ENCODE assay signal across 8 cellular contexts in the genomic region with DNA sequence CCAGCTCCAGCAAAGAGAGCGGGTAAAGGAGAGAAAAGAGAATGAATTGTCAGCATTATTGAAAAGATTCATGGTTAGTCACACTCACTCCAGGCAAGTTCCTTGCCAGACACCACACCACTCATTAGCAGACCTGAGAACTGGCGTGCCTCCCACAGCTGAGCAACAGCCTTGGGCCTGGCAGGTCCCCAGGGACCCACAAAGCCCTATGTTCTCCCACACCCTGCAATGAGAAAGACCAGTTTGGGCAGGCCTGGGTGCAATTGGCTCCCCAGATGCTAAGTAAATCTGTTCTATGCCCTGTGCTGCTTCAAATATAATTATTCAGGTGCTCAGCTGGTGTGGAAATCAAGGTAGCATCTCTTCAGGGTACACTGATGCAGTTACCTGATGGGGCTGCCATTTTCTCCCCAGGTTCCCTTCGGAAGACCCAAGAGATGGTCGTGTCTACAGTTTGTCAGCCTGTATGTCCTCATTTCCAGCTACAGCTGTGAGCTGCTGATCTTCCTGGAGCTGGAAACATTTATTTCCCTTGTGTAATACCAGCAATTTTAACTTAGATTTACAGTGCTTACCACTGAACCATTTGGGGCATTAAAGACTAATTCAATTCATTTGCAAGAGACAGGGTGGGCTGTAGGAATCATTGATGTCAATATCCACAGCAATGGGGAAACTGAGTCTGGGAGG.
DNase-seq lines count a peak whose midpoint lies in the region; ATAC-seq and TF ChIP-seq lines count a peak whose summit lies in the region.

No MANE protein-coding gene starts in this region.

- no peak for TF ChIP-seq CTCF in RWPE1 (conservative IDR thresholded peaks at IDR 0.05; ENCODE audit: low read depth)

- H3K4me1 Mint-ChIP-seq in stimulated activated naive CD8-positive, alpha-beta T cell treated with anti-CD3 and anti-CD28 coated beads, Interleukin-15, Interleukin-2, amounts not matched to agents 100 ng/mL and 50 ng/mL, for 24 hours (ENCODE audit: low read depth), result peaks cover 45% of the 10 kb centered on the region

- intact Hi-C loops in left cardiac atrium (cut with DNase I), result no loop called here

- no peaks in the 10 kb centered on the region for H3K9me3 ChIP-seq in effector memory CD4-positive, alpha-beta T cell (ENCODE audit: control insufficient read depth, low read length)

- H3K9me3 Mint-ChIP-seq in stimulated activated naive CD8-positive, alpha-beta T cell treated with anti-CD3 and anti-CD28 coated beads, Interleukin-15, Interleukin-2, amounts not matched to agents 100 ng/mL and 50 ng/mL, for 24 hours, result peaks cover 4% of the 10 kb centered on the region

- H3K27ac ChIP-seq in ACC112 (ENCODE audit: low read depth, low read length) (peak overlapping the region; percentile 95), RWPE1 (peak overlapping the region; percentile 86)
- no peak overlapping the region for H3K27ac ChIP-seq in effector memory CD4-positive, alpha-beta T cell (ENCODE audit: insufficient read depth, low read length, poor library complexity, severe bottlenecking)

- no peaks in the 10 kb centered on the region for H3K27me3 ChIP-seq in ACC112 (ENCODE audit: insufficient read depth, low read length)
- H3K27me3 ChIP-seq in effector memory CD4-positive, alpha-beta T cell (replicated peaks; ENCODE audit: control insufficient read depth, insufficient read depth, low read length, poor library complexity, severe bottlenecking), result no peaks in the 10 kb centered on the region

- H3K4me3 ChIP-seq in ACC112 (ENCODE audit: low read depth, low read length), result peak overlapping the region; percentile 54; the same call in 1 of the 2 replicates
- H3K4me3 ChIP-seq in effector memory CD4-positive, alpha-beta T cell (ENCODE audit: insufficient read depth, low read depth, low read length, poor library complexity, severe bottlenecking), result no peak overlapping the region

- no peaks in the 10 kb centered on the region for H3K36me3 ChIP-seq in ACC112 (ENCODE audit: insufficient read depth, low read length)
- no peaks in the 10 kb centered on the region for H3K36me3 ChIP-seq in effector memory CD4-positive, alpha-beta T cell (ENCODE audit: control insufficient read depth, insufficient read depth, low read length)

- peaks cover 66% of the 10 kb centered on the region for H3K4me1 ChIP-seq in ACC112 (ENCODE audit: control insufficient read depth, insufficient read depth, low read length, unreplicated experiment)
- no peaks in the 10 kb centered on the region for H3K4me1 ChIP-seq in effector memory CD4-positive, alpha-beta T cell (ENCODE audit: control insufficient read depth, insufficient read depth, low read length, poor library complexity, severe bottlenecking)

- CTCF ChIA-PET in RWPE1 (lab: Yijun Ruan, JAX), result interaction anchor here (0.7 kb wide), 1 partner anchor 16 kb away, joined by 3 read pairs; no protein-coding TSS in a partner anchor

- H3K79me2 ChIP-seq in ACC112 (ENCODE audit: control insufficient read depth, insufficient read depth, low read length, unreplicated experiment), result no peaks in the 10 kb centered on the region

- POLR2A ChIA-PET in RWPE1 (lab: Yijun Ruan, JAX; ENCODE audit: low non-redundant PET), result no interaction called here

- peak; percentile 85 for ATAC-seq in GM18858 (IDR thresholded peaks at IDR 0.05; ENCODE audit: unreplicated experiment)
- ATAC-seq in HG03064 (IDR thresholded peaks at IDR 0.05; ENCODE audit: low read depth, unreplicated experiment), result peak; percentile 70
- ATAC-seq in left cardiac atrium, result peak in 1 of 2 donors; percentile 87
- ATAC-seq in GM19455 (IDR thresholded peaks at IDR 0.05; ENCODE audit: unreplicated experiment), result no peak

- no peak overlapping the region for H3K4me3 Mint-ChIP-seq in stimulated activated naive CD8-positive, alpha-beta T cell treated with anti-CD3 and anti-CD28 coated beads, Interleukin-15, Interleukin-2, amounts not matched to agents 100 ng/mL and 50 ng/mL, for 24 hours

- DNase-seq in RWPE1 (ENCODE audit: low spot score) (peak; percentile 89), left cardiac atrium (peak; percentile 52)
- no peak for DNase-seq in effector memory CD4-positive, alpha-beta T cell

- no peak overlapping the region for H2AFZ ChIP-seq in ACC112 (ENCODE audit: low read length, unreplicated experiment)

- no peaks in the 10 kb centered on the region for H3K27me3 Mint-ChIP-seq in stimulated activated naive CD8-positive, alpha-beta T cell treated with anti-CD3 and anti-CD28 coated beads, Interleukin-15, Interleukin-2, amounts not matched to agents 100 ng/mL and 50 ng/mL, for 24 hours

- no peaks in the 10 kb centered on the region for H3K36me3 Mint-ChIP-seq in stimulated activated naive CD8-positive, alpha-beta T cell treated with anti-CD3 and anti-CD28 coated beads, Interleukin-15, Interleukin-2, amounts not matched to agents 100 ng/mL and 50 ng/mL, for 24 hours (ENCODE audit: low read depth)

- peak overlapping the region; percentile 67 for H3K27ac Mint-ChIP-seq in stimulated activated naive CD8-positive, alpha-beta T cell treated with anti-CD3 and anti-CD28 coated beads, Interleukin-15, Interleukin-2, amounts not matched to agents 100 ng/mL and 50 ng/mL, for 24 hours

Comparison
In these comparisons a context has a peak if more than half of its experiments do, and no peak if none do; other contexts are left out.
1. DNase-seq: peak in RWPE1 (single experiment) and left cardiac atrium (single experiment); none in effector memory CD4-positive, alpha-beta T cell (0 of 3).